Comparison of ENCODE assay signal across 8 cellular contexts in the genomic region with DNA sequence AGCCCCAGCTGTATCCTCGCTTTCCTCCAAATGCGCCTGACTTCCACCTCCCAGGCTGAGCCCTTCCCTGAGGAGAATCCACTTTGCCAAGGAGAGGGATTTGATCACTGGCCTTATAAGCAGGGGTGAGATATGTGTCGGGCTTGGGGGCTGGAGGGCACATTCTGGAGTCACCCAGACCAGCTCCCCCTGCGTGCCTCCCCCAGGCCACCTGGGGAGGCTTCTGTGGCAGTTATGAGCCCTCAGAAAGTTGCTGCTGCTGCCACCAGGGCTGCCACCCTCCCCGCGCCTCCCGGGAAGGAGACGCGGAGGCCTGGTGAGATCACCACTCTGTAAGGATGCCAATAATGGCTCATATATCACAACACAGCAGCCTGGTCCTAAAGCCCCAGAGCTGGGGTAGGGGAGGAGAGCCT.
A peak's percentile ranks its signal among the peaks of the same experiment; 100 is the strongest.
DNase-seq lines count a peak whose midpoint lies in the region; ATAC-seq, FAIRE-seq and TF ChIP-seq lines count a peak whose summit lies in the region.

No MANE protein-coding gene starts in this region.

- peak; percentile 34 for TF ChIP-seq CTCF in retinal pigment epithelial cell (conservative IDR thresholded peaks at IDR 0.05; ENCODE audit: low read depth, low read length)

- TF ChIP-seq POLR2A in GM12892 (IDR thresholded peaks at IDR 0.05; ENCODE audit: low read depth, low read length), result no peak

- DNase-seq in GM04503 (ENCODE audit: low read depth), result peak; percentile 18
- DNase-seq in RPMI7951 (ENCODE audit: low read depth), result peak; percentile 71
- peak; percentile 80 for DNase-seq in glomerular visceral epithelial cell (ENCODE audit: extremely low spot score)
- peak; percentile 58 for DNase-seq in retinal pigment epithelial cell (ENCODE audit: low read depth)
- no peak for DNase-seq in NCI-H2227 treated with DMSO at 0.1 percent for 48 hours (lab: John Stamatoyannopoulos, UW)
- DNase-seq in GM12892 (ENCODE audit: insufficient read length), result no peak

- ATAC-seq in HG02678 (IDR thresholded peaks at IDR 0.05; ENCODE audit: unreplicated experiment), result no peak
- ATAC-seq in HG02938 (IDR thresholded peaks at IDR 0.05; ENCODE audit: unreplicated experiment), result no peak

- H3K4me3 ChIP-seq in retinal pigment epithelial cell (ENCODE audit: low read length), result no peak overlapping the region

- FAIRE-seq in GM12892 (lab: Jason Lieb, UNC), result no peak

Comparison
In these comparisons a context has a peak if more than half of its experiments do, and no peak if none do; other contexts are left out.
1. DNase-seq: peak in GM04503 (single experiment), RPMI7951 (single experiment), glomerular visceral epithelial cell (single experiment) and retinal pigment epithelial cell (single experiment); none in NCI-H2227 treated with DMSO at 0.1 percent for 48 hours (single experiment) and GM12892 (single experiment).